In the genomic region with DNA sequence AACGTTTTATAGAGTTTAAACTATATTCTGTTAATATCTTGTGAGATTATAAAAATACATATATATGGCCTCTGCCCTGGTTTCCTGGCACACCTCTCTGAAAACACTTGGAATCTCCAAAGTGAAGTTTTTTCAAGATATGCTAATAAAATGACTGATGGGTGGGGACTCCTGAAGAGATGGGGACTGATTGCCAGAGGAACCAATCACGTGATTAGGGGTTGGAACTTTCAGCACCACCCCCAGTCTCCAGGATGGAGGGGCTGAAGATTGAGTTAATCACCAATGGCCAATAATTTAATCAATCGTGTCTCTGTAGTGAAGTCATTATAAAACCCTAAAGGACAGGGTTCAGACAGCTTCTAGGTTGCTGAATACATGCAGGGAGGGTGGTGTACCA, we compare ENCODE assay signal across 1 cellular context.
TF ChIP-seq lines count a peak whose summit lies in the region.

No MANE protein-coding gene starts in this region.

TF ChIP-seq in GM23338, 12 proteins besides CTCF, POLR2A, EP300 and RAD21 (continued from another document):
- TF ChIP-seq, protein P1, sequence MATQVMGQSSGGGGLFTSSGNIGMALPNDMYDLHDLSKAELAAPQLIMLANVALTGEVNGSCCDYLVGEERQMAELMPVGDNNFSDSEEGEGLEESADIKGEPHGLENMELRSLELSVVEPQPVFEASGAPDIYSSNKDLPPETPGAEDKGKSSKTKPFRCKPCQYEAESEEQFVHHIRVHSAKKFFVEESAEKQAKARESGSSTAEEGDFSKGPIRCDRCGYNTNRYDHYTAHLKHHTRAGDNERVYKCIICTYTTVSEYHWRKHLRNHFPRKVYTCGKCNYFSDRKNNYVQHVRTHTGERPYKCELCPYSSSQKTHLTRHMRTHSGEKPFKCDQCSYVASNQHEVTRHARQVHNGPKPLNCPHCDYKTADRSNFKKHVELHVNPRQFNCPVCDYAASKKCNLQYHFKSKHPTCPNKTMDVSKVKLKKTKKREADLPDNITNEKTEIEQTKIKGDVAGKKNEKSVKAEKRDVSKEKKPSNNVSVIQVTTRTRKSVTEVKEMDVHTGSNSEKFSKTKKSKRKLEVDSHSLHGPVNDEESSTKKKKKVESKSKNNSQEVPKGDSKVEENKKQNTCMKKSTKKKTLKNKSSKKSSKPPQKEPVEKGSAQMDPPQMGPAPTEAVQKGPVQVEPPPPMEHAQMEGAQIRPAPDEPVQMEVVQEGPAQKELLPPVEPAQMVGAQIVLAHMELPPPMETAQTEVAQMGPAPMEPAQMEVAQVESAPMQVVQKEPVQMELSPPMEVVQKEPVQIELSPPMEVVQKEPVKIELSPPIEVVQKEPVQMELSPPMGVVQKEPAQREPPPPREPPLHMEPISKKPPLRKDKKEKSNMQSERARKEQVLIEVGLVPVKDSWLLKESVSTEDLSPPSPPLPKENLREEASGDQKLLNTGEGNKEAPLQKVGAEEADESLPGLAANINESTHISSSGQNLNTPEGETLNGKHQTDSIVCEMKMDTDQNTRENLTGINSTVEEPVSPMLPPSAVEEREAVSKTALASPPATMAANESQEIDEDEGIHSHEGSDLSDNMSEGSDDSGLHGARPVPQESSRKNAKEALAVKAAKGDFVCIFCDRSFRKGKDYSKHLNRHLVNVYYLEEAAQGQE (IDR thresholded peaks at IDR 0.05; ENCODE audit: unreplicated experiment), result no peak
- no peak for TF ChIP-seq ZNF114 (CRISPR knock-in tag; IDR thresholded peaks at IDR 0.05)
- no peak for TF ChIP-seq POLR2AphosphoS5 (IDR thresholded peaks at IDR 0.05; ENCODE audit: low read depth)
- no peak for TF ChIP-seq ZNF331 (CRISPR knock-in tag; IDR thresholded peaks at IDR 0.05; ENCODE audit: low read depth)
- TF ChIP-seq, protein P2, sequence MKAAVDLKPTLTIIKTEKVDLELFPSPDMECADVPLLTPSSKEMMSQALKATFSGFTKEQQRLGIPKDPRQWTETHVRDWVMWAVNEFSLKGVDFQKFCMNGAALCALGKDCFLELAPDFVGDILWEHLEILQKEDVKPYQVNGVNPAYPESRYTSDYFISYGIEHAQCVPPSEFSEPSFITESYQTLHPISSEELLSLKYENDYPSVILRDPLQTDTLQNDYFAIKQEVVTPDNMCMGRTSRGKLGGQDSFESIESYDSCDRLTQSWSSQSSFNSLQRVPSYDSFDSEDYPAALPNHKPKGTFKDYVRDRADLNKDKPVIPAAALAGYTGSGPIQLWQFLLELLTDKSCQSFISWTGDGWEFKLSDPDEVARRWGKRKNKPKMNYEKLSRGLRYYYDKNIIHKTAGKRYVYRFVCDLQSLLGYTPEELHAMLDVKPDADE (IDR thresholded peaks at IDR 0.05), result no peak
- TF ChIP-seq, protein P3, sequence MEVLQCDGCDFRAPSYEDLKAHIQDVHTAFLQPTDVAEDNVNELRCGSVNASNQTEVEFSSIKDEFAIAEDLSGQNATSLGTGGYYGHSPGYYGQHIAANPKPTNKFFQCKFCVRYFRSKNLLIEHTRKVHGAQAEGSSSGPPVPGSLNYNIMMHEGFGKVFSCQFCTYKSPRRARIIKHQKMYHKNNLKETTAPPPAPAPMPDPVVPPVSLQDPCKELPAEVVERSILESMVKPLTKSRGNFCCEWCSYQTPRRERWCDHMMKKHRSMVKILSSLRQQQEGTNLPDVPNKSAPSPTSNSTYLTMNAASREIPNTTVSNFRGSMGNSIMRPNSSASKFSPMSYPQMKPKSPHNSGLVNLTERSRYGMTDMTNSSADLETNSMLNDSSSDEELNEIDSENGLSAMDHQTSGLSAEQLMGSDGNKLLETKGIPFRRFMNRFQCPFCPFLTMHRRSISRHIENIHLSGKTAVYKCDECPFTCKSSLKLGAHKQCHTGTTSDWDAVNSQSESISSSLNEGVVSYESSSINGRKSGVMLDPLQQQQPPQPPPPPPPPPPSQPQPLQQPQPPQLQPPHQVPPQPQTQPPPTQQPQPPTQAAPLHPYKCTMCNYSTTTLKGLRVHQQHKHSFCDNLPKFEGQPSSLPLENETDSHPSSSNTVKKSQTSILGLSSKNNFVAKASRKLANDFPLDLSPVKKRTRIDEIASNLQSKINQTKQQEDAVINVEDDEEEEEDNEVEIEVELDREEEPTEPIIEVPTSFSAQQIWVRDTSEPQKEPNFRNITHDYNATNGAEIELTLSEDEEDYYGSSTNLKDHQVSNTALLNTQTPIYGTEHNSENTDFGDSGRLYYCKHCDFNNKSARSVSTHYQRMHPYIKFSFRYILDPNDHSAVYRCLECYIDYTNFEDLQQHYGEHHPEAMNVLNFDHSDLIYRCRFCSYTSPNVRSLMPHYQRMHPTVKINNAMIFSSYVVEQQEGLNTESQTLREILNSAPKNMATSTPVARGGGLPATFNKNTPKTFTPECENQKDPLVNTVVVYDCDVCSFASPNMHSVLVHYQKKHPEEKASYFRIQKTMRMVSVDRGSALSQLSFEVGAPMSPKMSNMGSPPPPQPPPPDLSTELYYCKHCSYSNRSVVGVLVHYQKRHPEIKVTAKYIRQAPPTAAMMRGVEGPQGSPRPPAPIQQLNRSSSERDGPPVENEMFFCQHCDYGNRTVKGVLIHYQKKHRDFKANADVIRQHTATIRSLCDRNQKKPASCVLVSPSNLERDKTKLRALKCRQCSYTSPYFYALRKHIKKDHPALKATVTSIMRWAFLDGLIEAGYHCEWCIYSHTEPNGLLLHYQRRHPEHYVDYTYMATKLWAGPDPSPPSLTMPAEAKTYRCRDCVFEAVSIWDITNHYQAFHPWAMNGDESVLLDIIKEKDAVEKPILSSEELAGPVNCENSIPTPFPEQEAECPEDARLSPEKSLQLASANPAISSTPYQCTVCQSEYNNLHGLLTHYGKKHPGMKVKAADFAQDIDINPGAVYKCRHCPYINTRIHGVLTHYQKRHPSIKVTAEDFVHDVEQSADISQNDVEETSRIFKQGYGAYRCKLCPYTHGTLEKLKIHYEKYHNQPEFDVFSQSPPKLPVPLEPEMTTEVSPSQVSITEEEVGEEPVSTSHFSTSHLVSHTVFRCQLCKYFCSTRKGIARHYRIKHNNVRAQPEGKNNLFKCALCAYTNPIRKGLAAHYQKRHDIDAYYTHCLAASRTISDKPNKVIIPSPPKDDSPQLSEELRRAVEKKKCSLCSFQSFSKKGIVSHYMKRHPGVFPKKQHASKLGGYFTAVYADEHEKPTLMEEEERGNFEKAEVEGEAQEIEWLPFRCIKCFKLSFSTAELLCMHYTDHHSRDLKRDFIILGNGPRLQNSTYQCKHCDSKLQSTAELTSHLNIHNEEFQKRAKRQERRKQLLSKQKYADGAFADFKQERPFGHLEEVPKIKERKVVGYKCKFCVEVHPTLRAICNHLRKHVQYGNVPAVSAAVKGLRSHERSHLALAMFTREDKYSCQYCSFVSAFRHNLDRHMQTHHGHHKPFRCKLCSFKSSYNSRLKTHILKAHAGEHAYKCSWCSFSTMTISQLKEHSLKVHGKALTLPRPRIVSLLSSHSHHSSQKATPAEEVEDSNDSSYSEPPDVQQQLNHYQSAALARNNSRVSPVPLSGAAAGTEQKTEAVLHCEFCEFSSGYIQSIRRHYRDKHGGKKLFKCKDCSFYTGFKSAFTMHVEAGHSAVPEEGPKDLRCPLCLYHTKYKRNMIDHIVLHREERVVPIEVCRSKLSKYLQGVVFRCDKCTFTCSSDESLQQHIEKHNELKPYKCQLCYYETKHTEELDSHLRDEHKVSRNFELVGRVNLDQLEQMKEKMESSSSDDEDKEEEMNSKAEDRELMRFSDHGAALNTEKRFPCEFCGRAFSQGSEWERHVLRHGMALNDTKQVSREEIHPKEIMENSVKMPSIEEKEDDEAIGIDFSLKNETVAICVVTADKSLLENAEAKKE (CRISPR knock-in tag; IDR thresholded peaks at IDR 0.05), result no peak
- TF ChIP-seq CREB1 (CRISPR knock-in tag; IDR thresholded peaks at IDR 0.05; ENCODE audit: low read depth), result no peak
